Comparison of ENCODE assay signal across 18 cellular contexts in the genomic region with DNA sequence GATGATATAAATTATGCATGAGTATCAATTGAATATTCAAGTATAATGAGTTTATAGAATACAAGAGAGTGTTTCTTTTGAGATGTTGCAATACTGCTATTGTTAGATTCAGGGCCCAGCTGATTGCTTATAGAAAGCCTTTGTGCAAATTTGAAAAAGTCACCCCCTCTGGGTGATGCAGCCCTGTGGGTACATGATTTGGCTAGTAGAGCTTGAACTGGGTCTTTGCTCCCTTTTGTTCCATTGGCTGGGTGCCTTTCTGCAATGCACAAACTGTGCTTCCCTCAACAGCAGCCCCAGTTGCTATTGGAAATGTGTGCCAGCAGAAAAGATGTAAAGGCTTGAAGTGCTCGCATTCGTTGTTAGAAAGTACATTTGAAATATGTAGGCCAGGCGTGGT.
"Had no signal": no experiment of that assay in that cellular context is flagged by ENCODE, and none has a peak within 500 bp of the region (broad histone marks: within the 10 kb centered on the region; RNA-seq: fewer than 3 reads in every experiment).

No MANE protein-coding gene starts in this region.

- H3K27me3 Mint-ChIP-seq: activated CD4-positive, alpha-beta memory T cell treated with anti-CD3 and anti-CD28 coated beads for 36 hours; activated CD4-positive, alpha-beta T cell treated with anti-CD3 and anti-CD28 coated beads for 36 hours; activated naive CD4-positive, alpha-beta T cell treated with anti-CD3 and anti-CD28 coated beads, Interleukin-2, amount 50 U/mL, for 24 hours; central memory CD8-positive, alpha-beta T cell had no signal

- FAIRE-seq: keratinocyte had no signal

- H3K4me3 Mint-ChIP-seq: activated CD4-positive, alpha-beta memory T cell treated with anti-CD3 and anti-CD28 coated beads for 36 hours; activated CD4-positive, alpha-beta T cell treated with anti-CD3 and anti-CD28 coated beads for 36 hours; activated naive CD4-positive, alpha-beta T cell treated with anti-CD3 and anti-CD28 coated beads, Interleukin-2, amount 50 U/mL, for 24 hours; activated T-cell treated with anti-CD3 and anti-CD28 coated beads, Interleukin-2, amount 50 U/mL, for 4 hours; brain; central memory CD8-positive, alpha-beta T cell; memory B cell; nephron progenitor cell had no signal

- H3K36me3 Mint-ChIP-seq: activated CD4-positive, alpha-beta memory T cell treated with anti-CD3 and anti-CD28 coated beads for 36 hours; activated naive CD4-positive, alpha-beta T cell treated with anti-CD3 and anti-CD28 coated beads, Interleukin-2, amount 50 U/mL, for 24 hours; brain; memory B cell had no signal

- H3K27me3 ChIP-seq: gastrocnemius medialis, suprapubic skin, upper lobe of right lung had no signal

- H3K9me3 Mint-ChIP-seq: central memory CD8-positive, alpha-beta T cell; memory B cell had no signal

- H3K27ac ChIP-seq: gastrocnemius medialis, left ventricle myocardium inferior, suprapubic skin, upper lobe of right lung had no signal

- H3K4me1 ChIP-seq: gastrocnemius medialis, left ventricle myocardium inferior, suprapubic skin, upper lobe of right lung had no signal

- H3K9me3 ChIP-seq: gastrocnemius medialis, suprapubic skin, upper lobe of right lung had no signal

- H3K27ac Mint-ChIP-seq: activated CD4-positive, alpha-beta memory T cell treated with anti-CD3 and anti-CD28 coated beads for 36 hours; activated CD4-positive, alpha-beta T cell treated with anti-CD3 and anti-CD28 coated beads for 36 hours; activated naive CD4-positive, alpha-beta T cell treated with anti-CD3 and anti-CD28 coated beads, Interleukin-2, amount 50 U/mL, for 24 hours; memory B cell; nephron progenitor cell had no signal

- DNase-seq: activated CD4-positive, alpha-beta memory T cell treated with anti-CD3 and anti-CD28 coated beads for 36 hours; activated CD4-positive, alpha-beta T cell treated with anti-CD3 and anti-CD28 coated beads for 36 hours; activated effector memory CD4-positive, alpha-beta T cell treated with Interleukin-2 at 50 U/mL for 16 hours; activated T-cell treated with anti-CD3 and anti-CD28 coated beads, Interleukin-2, amount 50 U/mL, for 4 hours; effector memory CD4-positive, alpha-beta T cell; gastrocnemius medialis; left ventricle myocardium inferior; nephron progenitor cell; stimulated activated CD4-positive, alpha-beta T cell treated with anti-CD3 and anti-CD28 coated beads, Interleukin-4, amount 100 ng/mL, for 1 hour; stimulated activated naive CD4-positive, alpha-beta T cell treated with Interleukin-2 at 50 U/mL for 16 hours; T-helper 2 cell; upper lobe of right lung had no signal

- H3K36me3 ChIP-seq: gastrocnemius medialis, left ventricle myocardium inferior, suprapubic skin, upper lobe of right lung had no signal

- H3K4me3 ChIP-seq: gastrocnemius medialis, left ventricle myocardium inferior, suprapubic skin, upper lobe of right lung had no signal

- ATAC-seq: activated CD4-positive, alpha-beta T cell treated with anti-CD3 and anti-CD28 coated beads for 36 hours; activated T-cell treated with anti-CD3 and anti-CD28 coated beads, Interleukin-2, amount 50 U/mL, for 4 hours; gastrocnemius medialis; upper lobe of right lung had no signal

- H3K4me1 Mint-ChIP-seq: activated CD4-positive, alpha-beta T cell treated with anti-CD3 and anti-CD28 coated beads for 36 hours; activated naive CD4-positive, alpha-beta T cell treated with anti-CD3 and anti-CD28 coated beads, Interleukin-2, amount 50 U/mL, for 24 hours; central memory CD8-positive, alpha-beta T cell; memory B cell had no signal
